ENCODE assay signal across 16 cellular contexts in genomic region chr5:38341641-38342040, GRCh38.
DNase-seq lines count a peak whose midpoint lies in the region; ATAC-seq and TF ChIP-seq lines count a peak whose summit lies in the region.
"Had no signal": no experiment of that assay in that cellular context is flagged by ENCODE, and none has a peak within 500 bp of the region (broad histone marks: within the 10 kb centered on the region; RNA-seq: fewer than 3 reads in every experiment).

No MANE protein-coding gene starts in this region.

- H3K4me3 Mint-ChIP-seq in chondrocyte (ENCODE audit: unreplicated experiment) (no peak overlapping the region), natural killer cell (no peak overlapping the region)
- H3K4me3 Mint-ChIP-seq in activated T-cell treated with anti-CD3 and anti-CD28 coated beads, Interleukin-2, amount 50 U/mL, for 24 hours, result no peak overlapping the region
- H3K4me3 Mint-ChIP-seq: B cell; CD4-positive, alpha-beta T cell; H9 had no signal

- H3K36me3 Mint-ChIP-seq in chondrocyte (ENCODE audit: low read depth), result no peaks in the 10 kb centered on the region
- no peaks in the 10 kb centered on the region for H3K36me3 Mint-ChIP-seq in natural killer cell
- no peaks in the 10 kb centered on the region for H3K36me3 Mint-ChIP-seq in activated T-cell treated with anti-CD3 and anti-CD28 coated beads, Interleukin-2, amount 50 U/mL, for 24 hours (ENCODE audit: low read depth)

- H3K4me1 Mint-ChIP-seq in chondrocyte (ENCODE audit: low read depth) (peaks cover 35% of the 10 kb centered on the region), natural killer cell (no peaks in the 10 kb centered on the region)
- H3K4me1 Mint-ChIP-seq in activated T-cell treated with anti-CD3 and anti-CD28 coated beads, Interleukin-2, amount 50 U/mL, for 24 hours (ENCODE audit: low read depth), result peaks cover 12% of the 10 kb centered on the region
- H3K4me1 Mint-ChIP-seq: B cell had no signal

- DNase-seq in NCI-H2171 treated with DMSO at 0.1 percent for 48 hours (lab: John Stamatoyannopoulos, UW) (peak; percentile 51), chondrocyte (ENCODE audit: low spot score) (no peak), glomerular visceral epithelial cell (ENCODE audit: extremely low spot score) (peak; percentile 23), renal cortical epithelial cell (ENCODE audit: low read depth) (peak; percentile 83), foreskin fibroblast (no peak), natural killer cell (no peak)
- no peak for DNase-seq in activated T-cell treated with anti-CD3 and anti-CD28 coated beads, Interleukin-2, amount 50 U/mL, for 24 hours
- DNase-seq: C1 segment of cervical spinal cord; Calu3; CD4-positive, alpha-beta T cell; DMS 273 treated with DMSO at 0.1 percent for 48 hours; DMS79 treated with DMSO at 0.1 percent for 48 hours; EL; GOT3; H9 had no signal

- ATAC-seq in natural killer cell, result no peak

- intact Hi-C loops in natural killer cell (cut with micrococcal nuclease), result no loop called here

- H3K9me3 Mint-ChIP-seq in chondrocyte (ENCODE audit: low read depth) (peaks cover 2% of the 10 kb centered on the region), natural killer cell (no peaks in the 10 kb centered on the region)
- no peaks in the 10 kb centered on the region for H3K9me3 Mint-ChIP-seq in activated T-cell treated with anti-CD3 and anti-CD28 coated beads, Interleukin-2, amount 50 U/mL, for 24 hours
- H3K9me3 Mint-ChIP-seq: CD4-positive, alpha-beta T cell; H9 had no signal

- no peak for TF ChIP-seq CTCF in chondrocyte (IDR thresholded peaks at IDR 0.05)
- no peak for TF ChIP-seq CTCF in foreskin fibroblast (IDR thresholded peaks at IDR 0.05; ENCODE audit: low read depth, low read length)
- TF ChIP-seq CTCF in natural killer cell (IDR thresholded peaks at IDR 0.05), result no peak

- H3K27me3 Mint-ChIP-seq in chondrocyte (ENCODE audit: low read depth) (peaks cover 3% of the 10 kb centered on the region), natural killer cell (ENCODE audit: low read depth in 2 of 2) (peaks cover 3 to 19% of the 10 kb centered on the region in 2 donors)
- peaks cover 21% of the 10 kb centered on the region for H3K27me3 Mint-ChIP-seq in activated T-cell treated with anti-CD3 and anti-CD28 coated beads, Interleukin-2, amount 50 U/mL, for 24 hours

- peak overlapping the region; percentile 87 for H3K27ac Mint-ChIP-seq in chondrocyte (ENCODE audit: unreplicated experiment)
- H3K27ac Mint-ChIP-seq in natural killer cell, result no peak overlapping the region
- no peak overlapping the region for H3K27ac Mint-ChIP-seq in activated T-cell treated with anti-CD3 and anti-CD28 coated beads, Interleukin-2, amount 50 U/mL, for 24 hours
- H3K27ac Mint-ChIP-seq: B cell; CD4-positive, alpha-beta T cell; H9 had no signal

- no peak overlapping the region for H3K4me3 ChIP-seq in foreskin fibroblast (ENCODE audit: low read depth in 1 of 2, low read length in 2 of 2)

Comparison
In these comparisons a context has a peak if more than half of its experiments do, and no peak if none do; other contexts are left out.
1. DNase-seq: peak in NCI-H2171 treated with DMSO at 0.1 percent for 48 hours (single experiment), glomerular visceral epithelial cell (single experiment) and renal cortical epithelial cell (single experiment); none in chondrocyte (single experiment), foreskin fibroblast (0 of 2), natural killer cell (single experiment) and activated T-cell treated with anti-CD3 and anti-CD28 coated beads, Interleukin-2, amount 50 U/mL, for 24 hours (single experiment).